ENCODE assay signal across 8 cellular contexts in the genomic region with DNA sequence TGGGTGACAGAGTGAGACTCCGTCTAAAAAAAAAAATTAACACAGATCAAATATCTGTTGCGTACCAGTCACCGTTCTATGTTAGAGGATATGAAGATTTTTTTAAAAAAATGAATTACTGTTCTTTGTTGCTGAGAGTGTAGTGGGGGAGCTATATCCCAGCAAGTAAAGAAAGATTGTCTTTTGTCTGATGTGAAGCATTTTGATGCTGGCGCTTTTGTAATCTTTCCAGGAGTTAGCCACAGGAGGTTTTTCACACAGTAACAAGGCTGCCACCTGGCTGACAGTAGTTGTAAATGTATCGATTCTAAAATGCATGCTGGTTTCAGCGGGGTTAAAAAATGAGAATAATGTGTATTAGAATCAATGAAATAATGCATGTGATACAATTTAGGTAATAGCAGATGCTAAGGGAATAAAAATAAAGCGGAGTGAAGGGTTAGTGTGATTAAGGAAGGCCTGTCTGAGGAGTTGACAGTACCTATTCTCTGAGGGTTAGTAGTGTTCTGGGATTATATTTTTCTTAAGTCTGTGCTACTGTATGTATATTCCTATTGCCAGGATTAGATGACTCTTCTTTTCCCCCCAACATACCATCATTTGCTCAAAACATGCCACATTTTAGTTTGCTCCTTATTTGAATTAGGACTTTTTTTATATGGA. TPM values are rescaled to one million over a fixed set of nuclear protein-coding genes. Genes with fewer than 3 reads are reported as not detected.
A peak's percentile ranks its signal among the peaks of the same experiment; 100 is the strongest.
DNase-seq lines count a peak whose midpoint lies in the region; ATAC-seq, FAIRE-seq and TF ChIP-seq lines count a peak whose summit lies in the region.

No MANE protein-coding gene starts in this region.

- H4K20me1 ChIP-seq in neural progenitor cell (ENCODE audit: low read depth) = peaks cover 42% of the 10 kb centered on the region

- no peak overlapping the region for H3K9ac ChIP-seq in neural progenitor cell

- H3K4me3 Mint-ChIP-seq in activated CD4-positive, alpha-beta memory T cell treated with anti-CD3 and anti-CD28 coated beads, Interleukin-2, amount 10 ng/mL, durations not matched to agents 7 days and 5 days = peak overlapping the region; percentile 95
- peak overlapping the region; percentile 98 for H3K4me3 Mint-ChIP-seq in neural progenitor cell

- no peaks in the 10 kb centered on the region for H3K9me3 ChIP-seq in neural progenitor cell (ENCODE audit: low read depth)

- H3K4me1 Mint-ChIP-seq in activated CD4-positive, alpha-beta memory T cell treated with anti-CD3 and anti-CD28 coated beads, Interleukin-2, amount 10 ng/mL, durations not matched to agents 7 days and 5 days = peaks cover 42% of the 10 kb centered on the region
- H3K4me1 Mint-ChIP-seq in neural progenitor cell = peaks cover 22% of the 10 kb centered on the region

- peaks cover 91% of the 10 kb centered on the region for H3K79me2 ChIP-seq in neural progenitor cell (ENCODE audit: low read depth)

- peak overlapping the region; percentile 66 for H3K4me3 ChIP-seq in neural progenitor cell

- peak; percentile 24 for FAIRE-seq in GM12892 (lab: Jason Lieb, UNC)

- peaks cover 36% of the 10 kb centered on the region for H3F3A ChIP-seq in neural progenitor cell (ENCODE audit: low read depth)

- CTCF ChIA-PET in activated CD4-positive, alpha-beta memory T cell treated with anti-CD3 and anti-CD28 coated beads, Interleukin-2, amount 10 ng/mL, durations not matched to agents 7 days and 5 days (lab: Charles Lee) = interaction anchor here (0.5 to 8.1 kb wide), 28 partner anchors 9 to 202 kb away, joined by 3 to 233 read pairs (median 4); no protein-coding TSS in a partner anchor

- H3K27me3 Mint-ChIP-seq in activated CD4-positive, alpha-beta memory T cell treated with anti-CD3 and anti-CD28 coated beads, Interleukin-2, amount 10 ng/mL, durations not matched to agents 7 days and 5 days = no peaks in the 10 kb centered on the region
- H3K27me3 Mint-ChIP-seq in neural progenitor cell (ENCODE audit: insufficient read depth, low read depth) = peaks cover 12% of the 10 kb centered on the region

- no peak overlapping the region for H2AFZ ChIP-seq in neural progenitor cell (replicated peaks)

- H3K4me1 ChIP-seq in neural progenitor cell = peaks cover 11% of the 10 kb centered on the region

- H3K4me2 ChIP-seq in neural progenitor cell = peak overlapping the region; percentile 88

- no peak for TF ChIP-seq POLR2A in GM12892 (IDR thresholded peaks at IDR 0.05; ENCODE audit: low read depth, low read length)

- H3K27ac Mint-ChIP-seq in activated CD4-positive, alpha-beta memory T cell treated with anti-CD3 and anti-CD28 coated beads, Interleukin-2, amount 10 ng/mL, durations not matched to agents 7 days and 5 days = peak overlapping the region; percentile 94
- H3K27ac Mint-ChIP-seq in neural progenitor cell = no peak overlapping the region

- ATAC-seq in HG02610 (IDR thresholded peaks at IDR 0.05; ENCODE audit: unreplicated experiment) (no peak), HG02623 (IDR thresholded peaks at IDR 0.05; ENCODE audit: unreplicated experiment) (no peak)

- H3K27me3 ChIP-seq in neural progenitor cell = no peaks in the 10 kb centered on the region

- POLR2A ChIA-PET in activated CD4-positive, alpha-beta memory T cell treated with anti-CD3 and anti-CD28 coated beads, Interleukin-2, amount 10 ng/mL, durations not matched to agents 7 days and 5 days (lab: Charles Lee) = interaction anchor here (0.7 to 8.8 kb wide), 12 partner anchors 14 to 448 kb away, joined by 3 to 377 read pairs (median 28); no protein-coding TSS in a partner anchor

- no peaks in the 10 kb centered on the region for H3K36me3 ChIP-seq in neural progenitor cell

- no peak overlapping the region for H3K27ac ChIP-seq in neural progenitor cell

- TF ChIP-seq CTCF in neural progenitor cell (IDR thresholded peaks at IDR 0.05) = peak; percentile 71

- DNase-seq in AML-193 (lab: John Stamatoyannopoulos, UW) (peak; percentile 77 to 80), GM12892 (ENCODE audit: insufficient read length) (no peak), NCI-H345 (lab: John Stamatoyannopoulos, UW) (peak; percentile 41), epidermal melanocyte (ENCODE audit: insufficient read length, low spot score) (peak; percentile 60), neural progenitor cell (ENCODE audit: low spot score) (peak; percentile 79)
- DNase-seq in activated CD4-positive, alpha-beta memory T cell treated with anti-CD3 and anti-CD28 coated beads, Interleukin-2, amount 10 ng/mL, durations not matched to agents 7 days and 5 days = peak; percentile 68

- H3K9me3 Mint-ChIP-seq in activated CD4-positive, alpha-beta memory T cell treated with anti-CD3 and anti-CD28 coated beads, Interleukin-2, amount 10 ng/mL, durations not matched to agents 7 days and 5 days = no peaks in the 10 kb centered on the region
- peaks cover 19% of the 10 kb centered on the region for H3K9me3 Mint-ChIP-seq in neural progenitor cell

- peaks cover 48% of the 10 kb centered on the region for H3K36me3 Mint-ChIP-seq in activated CD4-positive, alpha-beta memory T cell treated with anti-CD3 and anti-CD28 coated beads, Interleukin-2, amount 10 ng/mL, durations not matched to agents 7 days and 5 days (ENCODE audit: low read depth)
- peaks cover 39% of the 10 kb centered on the region for H3K36me3 Mint-ChIP-seq in neural progenitor cell

RNA-seq across cellular contexts. Expression of gene LMNB1, which starts 3.4 kb away (rescaled TPM):
- 87.7 TPM for polyA plus RNA-seq in GM12892 (2012; ENCODE audit: missing spikeins)
- 100 to 1,000 TPM; 291 to 296 TPM for total RNA-seq in activated CD4-positive, alpha-beta memory T cell treated with anti-CD3 and anti-CD28 coated beads, Interleukin-2, amount 10 ng/mL, durations not matched to agents 7 days and 5 days
- 197 and 245 TPM in 2 replicates for total RNA-seq in neural progenitor cell (ENCODE audit: low replicate concordance)
